In the genomic region with DNA sequence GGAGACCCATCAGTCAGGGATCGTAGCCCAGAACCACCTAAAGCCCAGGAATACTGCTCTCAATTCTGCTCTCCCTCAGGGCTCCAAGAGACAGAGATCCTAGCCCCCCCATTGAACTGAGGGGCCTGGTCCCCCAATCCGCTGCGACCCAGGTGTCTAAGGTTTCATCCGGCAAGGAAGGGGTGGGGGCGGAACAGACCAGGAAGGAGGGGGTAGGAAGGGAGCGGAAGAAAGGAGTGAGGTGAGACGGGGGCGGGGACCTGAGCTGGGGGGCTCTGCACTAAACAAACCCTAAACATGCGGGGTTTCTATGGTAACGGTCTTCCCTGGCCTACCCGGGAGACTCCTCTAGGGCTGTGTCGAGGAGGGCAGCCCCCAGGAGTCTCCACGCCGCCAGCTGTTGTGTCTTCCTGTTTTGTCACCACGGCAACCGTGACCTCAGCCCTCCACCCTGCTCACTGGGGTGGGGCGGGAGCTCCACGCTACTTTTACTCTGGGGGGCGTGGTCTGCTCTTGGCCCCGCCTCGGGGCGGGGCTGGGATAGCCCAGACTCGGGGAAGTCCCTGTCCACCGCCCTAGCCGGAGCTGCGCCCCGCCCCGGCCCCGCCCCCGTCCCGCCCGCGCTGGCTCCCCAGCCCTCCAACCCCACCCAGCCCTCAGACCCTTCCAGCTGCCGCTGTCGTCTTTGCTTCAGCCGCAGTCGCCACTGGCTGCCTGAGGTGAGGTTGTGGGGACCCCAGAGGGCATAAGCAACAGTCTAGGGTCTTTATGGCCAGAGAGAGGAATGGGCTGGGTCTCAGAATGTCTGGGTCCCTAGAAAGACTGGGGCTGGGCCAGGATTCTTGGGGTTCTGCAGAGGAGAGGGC, we compare ENCODE assay signal across 8 cellular contexts. TPM values are rescaled to one million over a fixed set of nuclear protein-coding genes. Genes with fewer than 3 reads are reported as not detected.
DNase-seq lines count a peak whose midpoint lies in the region; ATAC-seq, FAIRE-seq and TF ChIP-seq lines count a peak whose summit lies in the region.

A gene with protein sequence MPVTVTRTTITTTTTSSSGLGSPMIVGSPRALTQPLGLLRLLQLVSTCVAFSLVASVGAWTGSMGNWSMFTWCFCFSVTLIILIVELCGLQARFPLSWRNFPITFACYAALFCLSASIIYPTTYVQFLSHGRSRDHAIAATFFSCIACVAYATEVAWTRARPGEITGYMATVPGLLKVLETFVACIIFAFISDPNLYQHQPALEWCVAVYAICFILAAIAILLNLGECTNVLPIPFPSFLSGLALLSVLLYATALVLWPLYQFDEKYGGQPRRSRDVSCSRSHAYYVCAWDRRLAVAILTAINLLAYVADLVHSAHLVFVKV (plus strand): TSS at position 659 of the 866 bp plus-strand sequence. CDS start 5,647 bp downstream, outside the sequence.

- peak within 1 kb of the TSS; percentile 77 to 99 (median 95) for H3K9ac ChIP-seq in subcutaneous abdominal adipose tissue (ENCODE audit: low read length in 5 of 5)

- H3K27ac Mint-ChIP-seq in activated naive CD4-positive, alpha-beta T cell treated with anti-CD3 and anti-CD28 coated beads, Interleukin-2, amount 50 U/mL, for 72 hours: peak within 1 kb of the TSS; percentile 98

- H3K4me3 ChIP-seq in neutrophil (ENCODE audit: low read depth in 1 of 2, low read length in 1 of 2) (peak within 1 kb of the TSS; percentile 97 to 100), subcutaneous abdominal adipose tissue (ENCODE audit: low read depth in 1 of 5, low read length in 5 of 5) (peak within 1 kb of the TSS; percentile 98 to 100 (median 99))

- H3K27ac ChIP-seq in neutrophil: peak within 1 kb of the TSS; percentile 97
- H3K27ac ChIP-seq in subcutaneous abdominal adipose tissue (ENCODE audit: low read depth, low read length): peak within 1 kb of the TSS; percentile 89

- peaks cover 5 to 21% of the 10 kb centered on the region in 2 donors for H3K36me3 Mint-ChIP-seq in activated naive CD4-positive, alpha-beta T cell treated with anti-CD3 and anti-CD28 coated beads, Interleukin-2, amount 50 U/mL, for 72 hours

- ATAC-seq in GM21381 (IDR thresholded peaks at IDR 0.05; ENCODE audit: unreplicated experiment): peak; percentile 59
- peak; percentile 79 to 82 for ATAC-seq in activated naive CD4-positive, alpha-beta T cell treated with anti-CD3 and anti-CD28 coated beads, Interleukin-2, amount 50 U/mL, for 72 hours

- DNase-seq in Caki2 (ENCODE audit: low read depth) (peak; percentile 100), HTR-8/SVneo (ENCODE audit: insufficient read length, low spot score) (peak; percentile 97), SKM-1 treated with dmso at 0.1 percent for 144 hours (lab: John Stamatoyannopoulos, UW; ENCODE audit: unreplicated experiment) (peak; percentile 66), globus pallidus (ENCODE audit: low spot score) (peak; percentile 98)
- peak; percentile 98 to 100 for DNase-seq in activated naive CD4-positive, alpha-beta T cell treated with anti-CD3 and anti-CD28 coated beads, Interleukin-2, amount 50 U/mL, for 72 hours (ENCODE audit: low spot score in 2 of 2)

- H3K4me1 ChIP-seq in neutrophil (ENCODE audit: control insufficient read depth in 1 of 2, insufficient read depth in 1 of 2, low read depth in 1 of 2, low read length in 1 of 2): peaks cover 43 to 44% of the 10 kb centered on the region in 2 experiments
- peaks cover 2 to 42% (median 34%) of the 10 kb centered on the region in 5 donors for H3K4me1 ChIP-seq in subcutaneous abdominal adipose tissue (ENCODE audit: control insufficient read depth in 5 of 5, insufficient read depth in 5 of 5, low read length in 5 of 5)

- H3K36me3 ChIP-seq in neutrophil (peaks cover 15% of the 10 kb centered on the region), subcutaneous abdominal adipose tissue (ENCODE audit: control insufficient read depth in 5 of 5, insufficient read depth in 5 of 5, low read length in 5 of 5) (peaks cover 0 to 20% (median under 1%) of the 10 kb centered on the region in 5 donors)

- in situ Hi-C loops in Caki2 (cut with HindIII; ENCODE audit: low pct_unique_long_range_greater_than_20kb, low sequenced_read_pairs): no loop called here

- no peaks in the 10 kb centered on the region for H3K9me3 Mint-ChIP-seq in activated naive CD4-positive, alpha-beta T cell treated with anti-CD3 and anti-CD28 coated beads, Interleukin-2, amount 50 U/mL, for 72 hours

- H3K9me3 ChIP-seq in neutrophil: no peaks in the 10 kb centered on the region
- no peaks in the 10 kb centered on the region for H3K9me3 ChIP-seq in subcutaneous abdominal adipose tissue (ENCODE audit: control insufficient read depth in 5 of 5, low read length in 5 of 5)

- FAIRE-seq in HTR-8/SVneo (lab: Jason Lieb, UNC): peak; percentile 71

- H3K27me3 ChIP-seq in neutrophil (peaks cover 30% of the 10 kb centered on the region), subcutaneous abdominal adipose tissue (ENCODE audit: control insufficient read depth in 5 of 5, insufficient read depth in 4 of 5, low read length in 5 of 5) (no peaks in the 10 kb centered on the region)

- TF ChIP-seq CTCF in neutrophil (IDR thresholded peaks at IDR 0.05): peak; percentile 63

RNA-seq across cellular contexts. Expression of the gene that starts here (rescaled TPM):
- total RNA-seq in Caki2 (2014; rRNA removed; shearing (Covaris generic); ENCODE audit: low replicate concordance): 17.3 and 19.2 TPM in 2 replicates
- 10 to 100 TPM; 33.1 to 89.8 TPM for total RNA-seq in activated naive CD4-positive, alpha-beta T cell treated with anti-CD3 and anti-CD28 coated beads, Interleukin-2, amount 50 U/mL, for 72 hours

Comparison
In these comparisons a context has a peak if more than half of its experiments do, and no peak if none do; other contexts are left out.
1. Peak in every context shown above with its lines: DNase-seq, ATAC-seq, H3K4me3 ChIP-seq and H3K27ac ChIP-seq.